In genomic region chr7:131105294-131105802, GRCh38 we compare ENCODE assay signal across 8 cellular contexts.
DNase-seq lines count a peak whose midpoint lies in the region; ATAC-seq lines count a peak whose summit lies in the region.

No MANE protein-coding gene starts in this region.

- DNase-seq in COLO668 (lab: John Stamatoyannopoulos, UW; ENCODE audit: unreplicated experiment) (peak; percentile 66), iPS-NIHi7 (ENCODE audit: extremely low spot score) (peak; percentile 53), GOT3 (lab: John Stamatoyannopoulos, UW) (no peak)
- DNase-seq in activated naive CD8-positive, alpha-beta T cell treated with anti-CD3 and anti-CD28 coated beads, Interleukin-2, amount 50 U/mL, for 24 hours = no peak
- no peak for DNase-seq in stimulated activated effector memory CD8-positive, alpha-beta T cell treated with anti-CD3 and anti-CD28 coated beads, Interleukin-12 subunit alpha, Interleukin-12 subunit beta, amount 100 ng/mL, for 72 hours (ENCODE audit: low spot score in 2 of 2)
- DNase-seq in stimulated activated CD4-positive, alpha-beta T cell treated with anti-CD3 and anti-CD28 coated beads, Interleukin-1b, Interleukin-23, amount 100 ng/mL, for 48 hours = no peak

- H3K27me3 Mint-ChIP-seq in activated naive CD8-positive, alpha-beta T cell treated with anti-CD3 and anti-CD28 coated beads, Interleukin-2, amount 50 U/mL, for 24 hours = no peaks in the 10 kb centered on the region

- peaks cover 20% of the 10 kb centered on the region for H3K36me3 Mint-ChIP-seq in activated naive CD8-positive, alpha-beta T cell treated with anti-CD3 and anti-CD28 coated beads, Interleukin-2, amount 50 U/mL, for 24 hours (ENCODE audit: low read depth)
- H3K36me3 Mint-ChIP-seq in stimulated activated effector memory CD8-positive, alpha-beta T cell treated with anti-CD3 and anti-CD28 coated beads, Interleukin-12 subunit alpha, Interleukin-12 subunit beta, amount 100 ng/mL, for 72 hours = peaks cover 98% of the 10 kb centered on the region

- peaks cover 72% of the 10 kb centered on the region for H3K4me1 Mint-ChIP-seq in activated naive CD8-positive, alpha-beta T cell treated with anti-CD3 and anti-CD28 coated beads, Interleukin-2, amount 50 U/mL, for 24 hours
- peaks cover 70% of the 10 kb centered on the region for H3K4me1 Mint-ChIP-seq in stimulated activated effector memory CD8-positive, alpha-beta T cell treated with anti-CD3 and anti-CD28 coated beads, Interleukin-12 subunit alpha, Interleukin-12 subunit beta, amount 100 ng/mL, for 72 hours

- H3K4me3 Mint-ChIP-seq in activated naive CD8-positive, alpha-beta T cell treated with anti-CD3 and anti-CD28 coated beads, Interleukin-2, amount 50 U/mL, for 24 hours = peak overlapping the region; percentile 80
- H3K4me3 Mint-ChIP-seq in stimulated activated effector memory CD8-positive, alpha-beta T cell treated with anti-CD3 and anti-CD28 coated beads, Interleukin-12 subunit alpha, Interleukin-12 subunit beta, amount 100 ng/mL, for 72 hours = peak overlapping the region; percentile 98

- H3K9me3 Mint-ChIP-seq in activated naive CD8-positive, alpha-beta T cell treated with anti-CD3 and anti-CD28 coated beads, Interleukin-2, amount 50 U/mL, for 24 hours = no peaks in the 10 kb centered on the region
- no peaks in the 10 kb centered on the region for H3K9me3 Mint-ChIP-seq in stimulated activated effector memory CD8-positive, alpha-beta T cell treated with anti-CD3 and anti-CD28 coated beads, Interleukin-12 subunit alpha, Interleukin-12 subunit beta, amount 100 ng/mL, for 72 hours

- peak overlapping the region; percentile 40 for H3K27ac Mint-ChIP-seq in activated naive CD8-positive, alpha-beta T cell treated with anti-CD3 and anti-CD28 coated beads, Interleukin-2, amount 50 U/mL, for 24 hours
- H3K27ac Mint-ChIP-seq in stimulated activated effector memory CD8-positive, alpha-beta T cell treated with anti-CD3 and anti-CD28 coated beads, Interleukin-12 subunit alpha, Interleukin-12 subunit beta, amount 100 ng/mL, for 72 hours = peak overlapping the region; percentile 100

- ATAC-seq in HG03175 (IDR thresholded peaks at IDR 0.05; ENCODE audit: unreplicated experiment) (peak; percentile 4), GM21526 (IDR thresholded peaks at IDR 0.05; ENCODE audit: low FRiP score, unreplicated experiment) (no peak)
- peak; percentile 3 for ATAC-seq in activated naive CD8-positive, alpha-beta T cell treated with anti-CD3 and anti-CD28 coated beads, Interleukin-2, amount 50 U/mL, for 24 hours
- peak; percentile 2 for ATAC-seq in stimulated activated effector memory CD8-positive, alpha-beta T cell treated with anti-CD3 and anti-CD28 coated beads, Interleukin-12 subunit alpha, Interleukin-12 subunit beta, amount 100 ng/mL, for 72 hours

Comparison
In these comparisons a context has a peak if more than half of its experiments do, and no peak if none do; other contexts are left out.
1. DNase-seq: peak in COLO668 (single experiment) and iPS-NIHi7 (single experiment); none in activated naive CD8-positive, alpha-beta T cell treated with anti-CD3 and anti-CD28 coated beads, Interleukin-2, amount 50 U/mL, for 24 hours (single experiment), stimulated activated effector memory CD8-positive, alpha-beta T cell treated with anti-CD3 and anti-CD28 coated beads, Interleukin-12 subunit alpha, Interleukin-12 subunit beta, amount 100 ng/mL, for 72 hours (0 of 2), GOT3 (single experiment) and stimulated activated CD4-positive, alpha-beta T cell treated with anti-CD3 and anti-CD28 coated beads, Interleukin-1b, Interleukin-23, amount 100 ng/mL, for 48 hours (single experiment).